ENCODE assay signal across 17 cellular contexts in genomic region chr10:132169031-132169765, GRCh38. TPM values are rescaled to one million over a fixed set of nuclear protein-coding genes. Genes with fewer than 3 reads are reported as not detected.
DNase-seq lines count a peak whose midpoint lies in the region; ATAC-seq and FAIRE-seq lines count a peak whose summit lies in the region.
"Had no signal": no experiment of that assay in that cellular context is flagged by ENCODE, and none has a peak within 500 bp of the region (broad histone marks: within the 10 kb centered on the region; RNA-seq: fewer than 3 reads in every experiment).

No MANE protein-coding gene starts in this region.

- no peak overlapping the region for H3K9ac ChIP-seq in BLaER1 treated with 17β-estradiol and CSF1 and Interleukin-3, amounts not matched to agents 10 nM and 100 nM
- no peak overlapping the region for H3K9ac ChIP-seq in mesendoderm (ENCODE audit: low read length)

- no peaks in the 10 kb centered on the region for H3K79me1 ChIP-seq in mesendoderm (ENCODE audit: low read length)

- H3K18ac ChIP-seq in mesendoderm (ENCODE audit: low read length), result no peak overlapping the region

- H3K4me2 ChIP-seq in BLaER1 treated with 17β-estradiol and CSF1 and Interleukin-3, amounts not matched to agents 10 nM and 100 nM, result peak overlapping the region in 8 of 11 experiments; percentile 74 to 97 (median 86); a peak in 15 of 22 replicates
- H3K4me2 ChIP-seq in mesendoderm (ENCODE audit: low read length), result no peak overlapping the region
- H3K4me2 ChIP-seq: GM23338 had no signal

- intact Hi-C loops in Right ventricle myocardium superior (cut with DNase I), result no loop called here
- intact Hi-C loops in left cardiac atrium (cut with DNase I), result no loop called here
- intact Hi-C loops in aorta (cut with DNase I), result no loop called here

- no peaks in the 10 kb centered on the region for H3K36me3 ChIP-seq in BLaER1 treated with 17β-estradiol and CSF1 and Interleukin-3, amounts not matched to agents 10 nM and 100 nM
- H3K36me3 ChIP-seq in mesendoderm (ENCODE audit: control insufficient read depth, insufficient read depth, low read length) (no peaks in the 10 kb centered on the region), aorta (ENCODE audit: control insufficient read depth in 1 of 2, insufficient read depth in 2 of 2, low read length in 1 of 2) (no peaks in the 10 kb centered on the region), small intestine (ENCODE audit: control insufficient read depth in 2 of 2, insufficient read depth in 2 of 2, low read length in 2 of 2) (no peaks in the 10 kb centered on the region)

- peak; percentile 35 for DNase-seq in Right ventricle myocardium superior
- no peak for DNase-seq in left cardiac atrium
- no peak for DNase-seq in mesendoderm
- DNase-seq in aorta, result peak; percentile 31 to 63
- DNase-seq in H4 (ENCODE audit: low spot score), result no peak
- DNase-seq in small intestine, result no peak
- DNase-seq: 8988T; AML-193; CD4-positive, alpha-beta T cell; DMS79; H9; IMR-90 had no signal

- H4K8ac ChIP-seq in mesendoderm (ENCODE audit: low read depth, low read length), result no peak overlapping the region

- no peaks in the 10 kb centered on the region; a peak in 1 of 22 replicates for H3K9me3 ChIP-seq in BLaER1 treated with 17β-estradiol and CSF1 and Interleukin-3, amounts not matched to agents 10 nM and 100 nM (replicated peaks in 1 of 11)
- H3K9me3 ChIP-seq in aorta (ENCODE audit: control insufficient read depth, low read length), result no peaks in the 10 kb centered on the region
- no peaks in the 10 kb centered on the region for H3K9me3 ChIP-seq in small intestine (ENCODE audit: control insufficient read depth, low read depth)

- no peak overlapping the region for H2BK15ac ChIP-seq in mesendoderm (replicated peaks; ENCODE audit: low read depth)

- no CpG with 5 or more reads among the region's 42 CpGs for WGBS in mesendoderm (ENCODE audit: extremely low coverage, insufficient coverage, low lambda C conversion rate)
- WGBS in aorta, 2 donors, result 90% methylated on average over 42 of the region's 42 CpGs
- WGBS in small intestine, 3 donors, result 86 to 88% (median 88%) methylated on average over 32 to 42 of the region's 42 CpGs

- H2AK5ac ChIP-seq in mesendoderm (ENCODE audit: low read length), result no peak overlapping the region

- peaks cover 0 to 50% (median 11%) of the 10 kb centered on the region in 11 experiments; a peak in 15 of 22 replicates for H3K27me3 ChIP-seq in BLaER1 treated with 17β-estradiol and CSF1 and Interleukin-3, amounts not matched to agents 10 nM and 100 nM
- H3K27me3 ChIP-seq in mesendoderm (ENCODE audit: insufficient read depth, low read length, poor library complexity) (no peaks in the 10 kb centered on the region), aorta (ENCODE audit: control insufficient read depth in 1 of 2, insufficient read depth in 2 of 2, low read length in 1 of 2) (no peaks in the 10 kb centered on the region), small intestine (ENCODE audit: control insufficient read depth in 2 of 2, insufficient read depth in 2 of 2, low read length in 2 of 2) (no peaks in the 10 kb centered on the region)

- H3K79me2 ChIP-seq in mesendoderm (ENCODE audit: control insufficient read depth, insufficient read depth, low read length), result no peaks in the 10 kb centered on the region

- H2BK5ac ChIP-seq in mesendoderm (ENCODE audit: low read length), result no peak overlapping the region

- no peak overlapping the region for H2BK120ac ChIP-seq in mesendoderm (ENCODE audit: low read depth, low read length)

- peaks cover 48 to 85% (median 73%) of the 10 kb centered on the region in 10 experiments for H3K4me1 ChIP-seq in BLaER1 treated with 17β-estradiol and CSF1 and Interleukin-3, amounts not matched to agents 10 nM and 100 nM
- H3K4me1 ChIP-seq in mesendoderm (ENCODE audit: control insufficient read depth, low read depth, low read length) (no peaks in the 10 kb centered on the region), aorta (ENCODE audit: control insufficient read depth in 1 of 2, insufficient read depth in 2 of 2, low read length in 2 of 2) (no peaks in the 10 kb centered on the region), small intestine (ENCODE audit: control insufficient read depth in 2 of 2, insufficient read depth in 1 of 2, low read depth in 1 of 2, low read length in 1 of 2) (no peaks in the 10 kb centered on the region)

- no peak overlapping the region for H3K56ac ChIP-seq in mesendoderm (ENCODE audit: low read length)

- H3K4ac ChIP-seq in mesendoderm (ENCODE audit: low read depth, low read length), result no peak overlapping the region

- no peak overlapping the region for H3K4me3 ChIP-seq in BLaER1 treated with 17β-estradiol and CSF1 and Interleukin-3, amounts not matched to agents 10 nM and 100 nM
- H3K4me3 ChIP-seq in mesendoderm (ENCODE audit: low read length) (no peak overlapping the region), aorta (ENCODE audit: low read length in 2 of 2) (no peak overlapping the region), small intestine (ENCODE audit: low read depth in 1 of 2, low read length in 2 of 2) (no peak overlapping the region)
- H3K4me3 ChIP-seq: GM12878, GM23338 had no signal

- no peak for ATAC-seq in Right ventricle myocardium superior (ENCODE audit: poor library complexity)
- ATAC-seq in left cardiac atrium, result no peak
- no peak for ATAC-seq in aorta (ENCODE audit: low FRiP score)
- ATAC-seq: GM12878 had no signal

- H4K5ac ChIP-seq in mesendoderm (ENCODE audit: low read length), result no peak overlapping the region

- no peak overlapping the region for H3K27ac ChIP-seq in BLaER1 treated with 17β-estradiol and CSF1 and Interleukin-3, amounts not matched to agents 10 nM and 100 nM
- no peak overlapping the region for H3K27ac ChIP-seq in mesendoderm (ENCODE audit: low read depth, low read length)
- H3K27ac ChIP-seq in aorta (ENCODE audit: low read depth in 1 of 2, low read length in 2 of 2), result no peak overlapping the region
- no peak overlapping the region for H3K27ac ChIP-seq in small intestine (ENCODE audit: low read depth in 1 of 2, low read length in 1 of 2)

- peak overlapping the region; percentile 45 for H3K23ac ChIP-seq in mesendoderm (ENCODE audit: low read length)

- FAIRE-seq in small intestine (lab: Jason Lieb, UNC), result no peak
- FAIRE-seq: GM12878, GM18507 had no signal

- peaks cover 0 to 37% (median 16%) of the 10 kb centered on the region in 11 experiments; a peak in 17 of 22 replicates for H4K20me1 ChIP-seq in BLaER1 treated with 17β-estradiol and CSF1 and Interleukin-3, amounts not matched to agents 10 nM and 100 nM

RNA-seq across cellular contexts. Expression of gene DPYSL4, which starts 17.6 kb away (rescaled TPM):
- 31.7 TPM for total RNA-seq in Right ventricle myocardium superior
- total RNA-seq in left cardiac atrium, result 1 to 10 TPM; 1.4 to 9.9 TPM
- 5.6 TPM for polyA plus RNA-seq in mesendoderm (2013, experiment 1 of 2)
- 5.8 TPM for polyA plus RNA-seq in mesendoderm (2013, experiment 2 of 2)
- 1 to 10 TPM in 1 of 2 donors, under 1 TPM in 1; 0.84 to 1.4 TPM for total RNA-seq in aorta
- polyA plus RNA-seq in aorta, result under 1 TPM in 1 of 2 donors, not detected in 1; 0.95 TPM
- 18.0 and 19.6 TPM in 2 replicates for total RNA-seq in H4 (2014; rRNA removed; shearing (Covaris generic))
- polyA plus RNA-seq in small intestine, result 1 to 10 TPM in 1 of 3 donors, not detected in 2; 1.0 TPM
- total RNA-seq: HT-29 had no signal

Comparison
In these comparisons a context has a peak if more than half of its experiments do, and no peak if none do; other contexts are left out.
1. DNase-seq: peak in Right ventricle myocardium superior (single experiment) and aorta (2 of 2); none in left cardiac atrium (single experiment), mesendoderm (single experiment), H4 (single experiment) and small intestine (single experiment).